ENCODE assay signal across 19 cellular contexts in the genomic region with DNA sequence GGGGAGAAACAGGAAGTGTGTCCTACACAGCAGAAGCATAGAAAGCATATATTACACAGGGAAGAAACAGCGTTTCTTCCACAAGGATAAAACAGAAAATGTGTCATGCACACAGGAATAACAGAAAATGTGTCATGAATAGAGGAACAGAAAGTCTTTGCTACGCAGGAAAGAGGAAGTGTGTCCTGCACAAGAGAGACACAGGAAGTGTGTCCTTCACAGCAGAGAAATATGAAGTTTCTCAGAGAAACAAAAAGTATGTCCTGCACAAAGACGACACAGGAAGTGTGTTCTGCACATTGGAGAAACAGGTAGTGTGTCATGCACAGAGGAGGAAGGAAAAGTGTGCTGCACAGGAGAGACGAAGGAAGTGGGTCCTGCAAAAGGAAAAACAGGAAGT.
"Had no signal": no experiment of that assay in that cellular context is flagged by ENCODE, and none has a peak within 500 bp of the region (broad histone marks: within the 10 kb centered on the region; RNA-seq: fewer than 3 reads in every experiment).

No MANE protein-coding gene starts in this region.

- H3K4me1 Mint-ChIP-seq: activated CD4-positive, alpha-beta T cell treated with anti-CD3 and anti-CD28 coated beads, Interleukin-2, amount 10 ng/mL, durations not matched to agents 24 days and 14 days; nephron had no signal

- H3K27ac ChIP-seq: brain microvascular endothelial cell, coronary artery, foreskin keratinocyte, right atrium auricular region, skin epidermis, suprapubic skin had no signal

- H3K4me1 ChIP-seq: foreskin keratinocyte, right atrium auricular region, suprapubic skin had no signal

- ATAC-seq: activated CD8-positive, alpha-beta T cell treated with anti-CD3 and anti-CD28 coated beads, Interleukin-2, amount 10 ng/mL, durations not matched to agents 7 days and 5 days; left ventricle myocardium superior had no signal

- H3K4me3 Mint-ChIP-seq: activated CD4-positive, alpha-beta T cell treated with anti-CD3 and anti-CD28 coated beads, Interleukin-2, amount 10 ng/mL, durations not matched to agents 24 days and 14 days; activated CD8-positive, alpha-beta T cell treated with anti-CD3 and anti-CD28 coated beads, Interleukin-2, amount 10 ng/mL, durations not matched to agents 7 days and 5 days; activated naive CD8-positive, alpha-beta T cell treated with anti-CD3 and anti-CD28 coated beads for 36 hours; central memory CD8-positive, alpha-beta T cell; nephron had no signal

- H3K27me3 Mint-ChIP-seq: activated CD4-positive, alpha-beta T cell treated with anti-CD3 and anti-CD28 coated beads, Interleukin-2, amount 10 ng/mL, durations not matched to agents 24 days and 14 days; activated naive CD8-positive, alpha-beta T cell treated with anti-CD3 and anti-CD28 coated beads for 36 hours; central memory CD8-positive, alpha-beta T cell had no signal

- H3K36me3 ChIP-seq: brain microvascular endothelial cell, right atrium auricular region, suprapubic skin had no signal

- DNase-seq: activated CD4-positive, alpha-beta T cell treated with anti-CD3 and anti-CD28 coated beads, Interleukin-2, amount 10 ng/mL, durations not matched to agents 24 days and 14 days; activated CD8-positive, alpha-beta memory T cell treated with anti-CD3 and anti-CD28 coated beads, Interleukin-2, amount 50 U/mL, for 4 hours; activated CD8-positive, alpha-beta T cell treated with anti-CD3 and anti-CD28 coated beads, Interleukin-2, amount 10 ng/mL, durations not matched to agents 7 days and 5 days; activated naive CD8-positive, alpha-beta T cell treated with anti-CD3 and anti-CD28 coated beads for 36 hours; brain microvascular endothelial cell; left ventricle myocardium superior; nucleus accumbens; posterior cingulate gyrus; stimulated activated CD4-positive, alpha-beta T cell treated with anti-CD3 and anti-CD28 coated beads, Interleukin-15, amount 100 ng/mL, for 24 hours; stimulated activated CD4-positive, alpha-beta T cell treated with anti-CD3 and anti-CD28 coated beads, Interleukin-4, amount 100 ng/mL, for 1 hour; stimulated activated naive CD4-positive, alpha-beta T cell treated with Interleukin-2 at 50 U/mL for 16 hours; trophoblast cell had no signal

- H3K4me3 ChIP-seq: coronary artery, right atrium auricular region, skin epidermis, suprapubic skin had no signal

- H3K9me3 Mint-ChIP-seq: nephron had no signal

- H3K27me3 ChIP-seq: brain microvascular endothelial cell, foreskin keratinocyte, right atrium auricular region, suprapubic skin had no signal

- H3K9me3 ChIP-seq: right atrium auricular region, suprapubic skin had no signal

- H3K27ac Mint-ChIP-seq: activated CD4-positive, alpha-beta T cell treated with anti-CD3 and anti-CD28 coated beads, Interleukin-2, amount 10 ng/mL, durations not matched to agents 24 days and 14 days; activated CD8-positive, alpha-beta T cell treated with anti-CD3 and anti-CD28 coated beads, Interleukin-2, amount 10 ng/mL, durations not matched to agents 7 days and 5 days; activated naive CD8-positive, alpha-beta T cell treated with anti-CD3 and anti-CD28 coated beads for 36 hours; nephron had no signal
